In genomic region chr22:25407226-25407858, GRCh38 we compare ENCODE assay signal across 1 cellular context.
TF ChIP-seq lines count a peak whose summit lies in the region.

No MANE protein-coding gene starts in this region.

TF ChIP-seq in WTC11, 78 proteins besides CTCF, POLR2A, EP300 and RAD21 (continued from another document):
- TF ChIP-seq NR1H2 (CRISPR knock-in tag; IDR thresholded peaks at IDR 0.05): no peak
- no peak for TF ChIP-seq SOX15 (CRISPR knock-in tag; IDR thresholded peaks at IDR 0.05)
- no peak for TF ChIP-seq ZBTB21 (CRISPR knock-in tag; IDR thresholded peaks at IDR 0.05; ENCODE audit: borderline replicate concordance)
